Comparison of ENCODE assay signal across 23 cellular contexts in genomic region chr13:29476046-29476445, GRCh38.
DNase-seq lines count a peak whose midpoint lies in the region; ATAC-seq, FAIRE-seq and TF ChIP-seq lines count a peak whose summit lies in the region.
"Had no signal": no experiment of that assay in that cellular context is flagged by ENCODE, and none has a peak within 500 bp of the region (broad histone marks: within the 10 kb centered on the region; RNA-seq: fewer than 3 reads in every experiment).

No MANE protein-coding gene starts in this region.

- no peak overlapping the region for H3K4me2 ChIP-seq in mesenchymal stem cell (ENCODE audit: low read length, poor library complexity, severe bottlenecking)
- H3K4me2 ChIP-seq: BLaER1 had no signal

- H3K36me3 ChIP-seq in bronchial epithelial cell (ENCODE audit: control insufficient read depth, insufficient read depth, low read length), result no peaks in the 10 kb centered on the region
- no peaks in the 10 kb centered on the region for H3K36me3 ChIP-seq in mesenchymal stem cell (ENCODE audit: control insufficient read depth in 1 of 2, insufficient read depth in 2 of 2, low read depth in 1 of 2, low read length in 2 of 2)
- H3K36me3 ChIP-seq: BLaER1, HAP-1 had no signal

- H3K4ac ChIP-seq in mesenchymal stem cell (ENCODE audit: low read depth in 1 of 2, low read length in 2 of 2), result no peak overlapping the region

- H2BK12ac ChIP-seq in mesenchymal stem cell (ENCODE audit: low read length in 2 of 2), result no peak overlapping the region

- H3K27me3 ChIP-seq in bronchial epithelial cell (ENCODE audit: control insufficient read depth, insufficient read depth, low read length), result peaks cover 3% of the 10 kb centered on the region
- peaks cover 13 to 25% of the 10 kb centered on the region in 2 experiments for H3K27me3 ChIP-seq in mesenchymal stem cell (ENCODE audit: control insufficient read depth in 1 of 2, insufficient read depth in 1 of 2, low read length in 2 of 2)
- H3K27me3 ChIP-seq: BLaER1 had no signal

- no peak overlapping the region for H3K18ac ChIP-seq in mesenchymal stem cell (ENCODE audit: low read depth in 1 of 2, low read length in 2 of 2)

- ATAC-seq in left lobe of liver, result no peak
- ATAC-seq: CD8-positive, alpha-beta T cell had no signal

- no peak overlapping the region for H3K14ac ChIP-seq in mesenchymal stem cell (ENCODE audit: low read length in 2 of 2)

- H2BK5ac ChIP-seq in mesenchymal stem cell (ENCODE audit: low read depth, low read length, poor library complexity, severe bottlenecking), result no peak overlapping the region

- no peak for FAIRE-seq in bronchial epithelial cell (lab: Jason Lieb, UNC)
- FAIRE-seq: A204.1, GM12891, GM18507, H54 had no signal

- no peak overlapping the region for H2BK15ac ChIP-seq in mesenchymal stem cell (ENCODE audit: low read depth, poor library complexity, severe bottlenecking)

- no peak for TF ChIP-seq CTCF in bronchial epithelial cell (IDR thresholded peaks at IDR 0.05; ENCODE audit: insufficient read depth, low read length, severe bottlenecking)

- no peak overlapping the region for H3K27ac ChIP-seq in mesenchymal stem cell (ENCODE audit: low read length, poor library complexity, severe bottlenecking)
- H3K27ac ChIP-seq: 22Rv1, BLaER1, C4-2B had no signal

- no peak overlapping the region for H3K4me3 ChIP-seq in bronchial epithelial cell (ENCODE audit: low read depth, low read length)
- no peak overlapping the region for H3K4me3 ChIP-seq in mesenchymal stem cell (ENCODE audit: insufficient read depth in 1 of 2, low read depth in 1 of 2, low read length in 2 of 2)
- H3K4me3 ChIP-seq: BLaER1, HAP-1 had no signal

- H3K9me3 ChIP-seq in mesenchymal stem cell (ENCODE audit: control insufficient read depth, low read length), result no peaks in the 10 kb centered on the region
- H3K9me3 ChIP-seq: BLaER1, Caco-2, HAP-1 had no signal

- no peaks in the 10 kb centered on the region for H3K4me1 ChIP-seq in mesenchymal stem cell (ENCODE audit: control insufficient read depth, insufficient read depth, low read depth, low read length)
- H3K4me1 ChIP-seq: BLaER1, Caco-2, HAP-1 had no signal

- H4K91ac ChIP-seq in mesenchymal stem cell (ENCODE audit: low read length), result no peak overlapping the region

- DNase-seq in DMS53 (lab: John Stamatoyannopoulos, UW), result peak; percentile 9
- DNase-seq in DMS53 treated with DMSO at 0.1 percent for 48 hours (lab: John Stamatoyannopoulos, UW; ENCODE audit: unreplicated experiment), result no peak
- DNase-seq in NCI-H1694 (lab: John Stamatoyannopoulos, UW), result peak; percentile 36
- DNase-seq in bronchial epithelial cell (ENCODE audit: low read depth), result peak; percentile 83
- no peak for DNase-seq in left lobe of liver (ENCODE audit: low spot score)
- no peak for DNase-seq in NCI-H1436 (lab: John Stamatoyannopoulos, UW)
- no peak for DNase-seq in mesenchymal stem cell
- DNase-seq: Caco-2; CD4-positive, CD25-positive, alpha-beta regulatory T cell; CD8-positive, alpha-beta T cell; DMS153; DMS79 treated with DMSO at 0.1 percent for 48 hours; GF-D8; GOT3; HFFc6 had no signal

- no peak overlapping the region for H2AK5ac ChIP-seq in mesenchymal stem cell (ENCODE audit: low read length, severe bottlenecking)

- H2AFZ ChIP-seq in mesenchymal stem cell (ENCODE audit: low read depth, low read length), result no peak overlapping the region

- H4K8ac ChIP-seq in mesenchymal stem cell (ENCODE audit: low read length), result no peak overlapping the region

- H2BK120ac ChIP-seq in mesenchymal stem cell (ENCODE audit: low read depth, low read length), result no peak overlapping the region

- H3K79me1 ChIP-seq in mesenchymal stem cell (replicated peaks; ENCODE audit: low read length, poor library complexity, severe bottlenecking), result no peaks in the 10 kb centered on the region

- H3K9ac ChIP-seq in mesenchymal stem cell (ENCODE audit: low read length), result no peak overlapping the region
- H3K9ac ChIP-seq: BLaER1 had no signal

- H3K23ac ChIP-seq in mesenchymal stem cell (ENCODE audit: low read length in 2 of 2), result no peak overlapping the region

- WGBS in mesenchymal stem cell, result 100% methylated on average over 1 of the region's 3 CpGs

Comparison
In these comparisons a context has a peak if more than half of its experiments do, and no peak if none do; other contexts are left out.
1. DNase-seq: peak in DMS53 (single experiment), NCI-H1694 (single experiment) and bronchial epithelial cell (single experiment); none in DMS53 treated with DMSO at 0.1 percent for 48 hours (single experiment), left lobe of liver (single experiment), NCI-H1436 (single experiment) and mesenchymal stem cell (single experiment).